31 cellular contexts compared by ENCODE assay signal in the genomic region with DNA sequence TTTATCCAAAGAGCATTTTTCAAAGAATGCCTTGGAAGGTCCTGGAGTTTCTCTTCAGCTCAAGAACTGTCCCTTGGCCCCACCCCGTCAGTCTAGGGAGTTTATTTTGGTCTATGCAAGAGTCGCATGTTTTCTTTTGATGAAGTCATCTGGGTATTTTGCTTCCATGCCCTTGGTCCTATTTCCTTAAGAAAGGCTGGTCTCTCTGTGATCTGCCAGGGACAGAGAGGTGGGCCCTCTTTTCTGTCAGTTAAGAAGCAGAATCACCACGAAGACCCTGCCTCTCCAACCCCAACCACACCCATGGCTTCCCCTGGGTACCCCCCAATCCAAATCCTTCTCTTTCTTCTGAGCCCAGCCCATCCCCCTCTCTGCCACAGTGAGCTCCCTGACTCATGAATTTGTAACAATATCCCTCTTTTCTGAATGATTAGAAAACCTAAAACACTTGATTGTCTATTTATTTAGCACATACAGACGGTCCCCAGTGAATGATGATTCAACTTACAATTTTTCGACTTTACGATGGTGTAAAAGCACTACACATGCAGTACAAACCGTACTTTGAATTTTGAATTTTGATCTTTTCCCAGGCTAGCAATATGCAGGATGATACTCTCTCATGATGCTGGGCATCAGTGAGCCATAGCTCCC.
DNase-seq lines count a peak whose midpoint lies in the region; ATAC-seq and TF ChIP-seq lines count a peak whose summit lies in the region.
"Had no signal": no experiment of that assay in that cellular context is flagged by ENCODE, and none has a peak within 500 bp of the region (broad histone marks: within the 10 kb centered on the region; RNA-seq: fewer than 3 reads in every experiment).

No MANE protein-coding gene starts in this region.

- no peak overlapping the region for H4K12ac ChIP-seq in trophoblast cell (ENCODE audit: low read depth, low read length)

- peak overlapping the region; percentile 38 for H2BK5ac ChIP-seq in trophoblast cell (ENCODE audit: low read depth, low read length, poor library complexity)

- H3K9ac ChIP-seq in trophoblast cell (ENCODE audit: low read length): no peak overlapping the region
- H3K9ac ChIP-seq: GM23248, parathyroid adenoma had no signal

- peaks cover 2% of the 10 kb centered on the region for H3K9me3 ChIP-seq in trophoblast cell (ENCODE audit: insufficient read depth, low read depth, low read length)
- H3K9me3 ChIP-seq: SJCRH30 had no signal

- H3K36me3 ChIP-seq in ACC112 (ENCODE audit: insufficient read depth, low read length) (peaks cover 8% of the 10 kb centered on the region), trophoblast cell (ENCODE audit: control insufficient read depth in 1 of 2, insufficient read depth in 2 of 2, low read length in 2 of 2) (no peaks in the 10 kb centered on the region)
- H3K36me3 ChIP-seq: esophagus squamous epithelium, SJCRH30 had no signal

- H3K14ac ChIP-seq in trophoblast cell (ENCODE audit: low read length): no peak overlapping the region

- H3K27me3 ChIP-seq in ACC112 (ENCODE audit: insufficient read depth, low read length): no peaks in the 10 kb centered on the region
- H3K27me3 ChIP-seq in trophoblast cell (ENCODE audit: insufficient read depth, low read length): no peaks in the 10 kb centered on the region
- H3K27me3 ChIP-seq: esophagus squamous epithelium, SJCRH30 had no signal

- no CpG with 5 or more reads among the region's 7 CpGs for WGBS in trophoblast cell (ENCODE audit: extremely low coverage, insufficient coverage, insufficient read length)

- no peak overlapping the region for H4K8ac ChIP-seq in trophoblast cell (ENCODE audit: low read depth, low read length)

- H3K27ac ChIP-seq in ACC112 (ENCODE audit: low read depth, low read length) (peak overlapping the region; percentile 86), coronary artery (peak overlapping the region; percentile 73 to 82), trophoblast cell (ENCODE audit: low read depth, low read length) (no peak overlapping the region)
- H3K27ac ChIP-seq: A549, esophagus squamous epithelium, GM23248, parathyroid adenoma, SJCRH30 had no signal

- no peak overlapping the region for H4K91ac ChIP-seq in trophoblast cell (ENCODE audit: low read depth, low read length)

- H3K4me1 ChIP-seq in ACC112 (ENCODE audit: control insufficient read depth, insufficient read depth, low read length, unreplicated experiment) (peaks cover 27% of the 10 kb centered on the region), trophoblast cell (ENCODE audit: control insufficient read depth in 1 of 2, insufficient read depth in 2 of 2, low read length in 2 of 2) (no peaks in the 10 kb centered on the region)
- H3K4me1 ChIP-seq: esophagus squamous epithelium, parathyroid adenoma, SJCRH30 had no signal

- no peaks in the 10 kb centered on the region for H3K79me2 ChIP-seq in ACC112 (ENCODE audit: control insufficient read depth, insufficient read depth, low read length, unreplicated experiment)
- no peaks in the 10 kb centered on the region for H3K79me2 ChIP-seq in trophoblast cell (ENCODE audit: control insufficient read depth, insufficient read depth, low read length, poor library complexity)
- H3K79me2 ChIP-seq: parathyroid adenoma had no signal

- no peak overlapping the region for H2BK120ac ChIP-seq in trophoblast cell (ENCODE audit: insufficient read depth, low read length, poor library complexity)

- no peak overlapping the region for H2BK12ac ChIP-seq in trophoblast cell (ENCODE audit: low read length)

- DNase-seq in M059J (ENCODE audit: low read depth): peak; percentile 22
- DNase-seq in coronary artery (ENCODE audit: low spot score): no peak
- no peak for DNase-seq in trophoblast cell
- DNase-seq in NCI-H2171 treated with DMSO at 0.1 percent for 48 hours (lab: John Stamatoyannopoulos, UW): no peak
- no peak for DNase-seq in SKM-1 treated with dmso at 0.1 percent for 144 hours (lab: John Stamatoyannopoulos, UW; ENCODE audit: unreplicated experiment)
- no peak for DNase-seq in NCI-H345 treated with DMSO at 0.1 percent for 48 hours (lab: John Stamatoyannopoulos, UW; ENCODE audit: unreplicated experiment)
- DNase-seq: activated CD4-positive, alpha-beta T cell treated with anti-CD3 and anti-CD28 coated beads, Interleukin-2, amount 50 U/mL, for 4 hours; activated gamma-delta T cell treated with Interleukin-2 at 50 U/mL for 16 hours; amygdala; effector memory CD4-positive, alpha-beta T cell; esophagus squamous epithelium; GDM1; GM23248; head of caudate nucleus; MV-4-11; natural killer cell; NCI-H1694 treated with DMSO at 0.1 percent for 48 hours; NCI-H2227 treated with DMSO at 0.1 percent for 48 hours; SJCRH30; stimulated activated CD4-positive, alpha-beta T cell treated with anti-CD3 and anti-CD28 coated beads, Interleukin-1b, Interleukin-23, amount 100 ng/mL, for 48 hours; stimulated activated naive B cell treated with anti-CD40 and anti-IgM and Interleukin-4, amounts not matched to agents 10 μg/mL and 1 μg/mL and 100 μg/mL, for 72 hours had no signal

- H3K4ac ChIP-seq in trophoblast cell (ENCODE audit: low read depth, low read length): no peak overlapping the region

- H2AFZ ChIP-seq in ACC112 (ENCODE audit: low read length, unreplicated experiment): peak overlapping the region; percentile 64
- no peak overlapping the region for H2AFZ ChIP-seq in trophoblast cell (ENCODE audit: insufficient read depth, low read length, poor library complexity)
- H2AFZ ChIP-seq: GM23248, parathyroid adenoma had no signal

- H2AK5ac ChIP-seq in trophoblast cell (ENCODE audit: low read length): no peak overlapping the region

- TF ChIP-seq CTCF in coronary artery (IDR thresholded peaks at IDR 0.05): no peak

- no peak overlapping the region for H3K4me2 ChIP-seq in trophoblast cell (ENCODE audit: low read length)
- H3K4me2 ChIP-seq: A549 had no signal

- H3K4me3 ChIP-seq in ACC112 (ENCODE audit: low read depth, low read length) (peak overlapping the region; percentile 43), coronary artery (no peak overlapping the region), trophoblast cell (ENCODE audit: low read depth, low read length) (no peak overlapping the region)
- H3K4me3 ChIP-seq: A549, esophagus squamous epithelium, GM12878, GM23248, K562, SJCRH30 had no signal

- H3K23ac ChIP-seq in trophoblast cell (ENCODE audit: low read length): no peak overlapping the region

- H3K18ac ChIP-seq in trophoblast cell (ENCODE audit: low read length): no peak overlapping the region

- ATAC-seq in GM19463 (IDR thresholded peaks at IDR 0.05; ENCODE audit: unreplicated experiment): no peak
- ATAC-seq: A549; GM12878; K562; left lobe of liver; natural killer cell; Panc1; sciatic nerve; stimulated activated naive B cell treated with anti-CD40 and anti-IgM and Interleukin-4, amounts not matched to agents 10 μg/mL and 1 μg/mL and 100 μg/mL, for 72 hours; WTC11 had no signal

- H3K79me1 ChIP-seq in trophoblast cell (ENCODE audit: low read length): no peaks in the 10 kb centered on the region
